Comparison of ENCODE assay signal across 23 cellular contexts in the genomic region with DNA sequence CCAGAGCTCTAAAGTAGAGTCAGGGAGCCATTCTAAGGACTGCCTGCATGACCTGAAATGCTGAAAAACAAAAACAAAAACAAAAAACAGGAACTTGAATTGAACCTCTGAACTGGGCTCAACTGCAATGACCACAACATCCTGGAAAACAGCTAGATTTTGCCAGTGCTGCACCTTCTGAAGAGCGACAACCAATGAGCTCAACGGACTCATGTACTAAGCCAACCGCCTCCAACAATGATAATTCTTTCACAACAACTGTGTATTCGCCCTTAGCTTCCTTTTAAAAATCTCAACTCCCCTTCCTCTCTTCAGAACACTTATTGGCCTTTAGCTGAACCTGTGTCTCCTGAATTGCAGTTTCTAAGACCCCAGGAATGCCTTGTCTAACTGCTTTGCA.
A peak's percentile ranks its signal among the peaks of the same experiment; 100 is the strongest.
DNase-seq lines count a peak whose midpoint lies in the region; ATAC-seq, FAIRE-seq and TF ChIP-seq lines count a peak whose summit lies in the region.
"Had no signal": no experiment of that assay in that cellular context is flagged by ENCODE, and none has a peak within 500 bp of the region (broad histone marks: within the 10 kb centered on the region; RNA-seq: fewer than 3 reads in every experiment).

No MANE protein-coding gene starts in this region.

- TF ChIP-seq POLR2A in K562 (conservative IDR thresholded peaks at IDR 0.05): no peak

- peaks cover 72% of the 10 kb centered on the region for H3K4me1 Mint-ChIP-seq in activated CD4-positive, alpha-beta T cell treated with anti-CD3 and anti-CD28 coated beads, Interleukin-2, amount 10 ng/mL, durations not matched to agents 24 days and 14 days
- peaks cover 13% of the 10 kb centered on the region for H3K4me1 Mint-ChIP-seq in neural progenitor cell
- H3K4me1 Mint-ChIP-seq: nephron progenitor cell; stimulated activated naive B cell treated with anti-CD40 and anti-IgM and Interleukin-4, amounts not matched to agents 10 μg/mL and 1 μg/mL and 100 μg/mL, for 72 hours had no signal

- H3K9ac ChIP-seq in K562 (ENCODE audit: insufficient read depth in 1 of 2, low read depth in 2 of 2, low read length in 2 of 2): no peak overlapping the region
- H3K9ac ChIP-seq in neural progenitor cell: no peak overlapping the region

- H3K9me3 Mint-ChIP-seq in activated CD4-positive, alpha-beta T cell treated with anti-CD3 and anti-CD28 coated beads, Interleukin-2, amount 10 ng/mL, durations not matched to agents 24 days and 14 days: peaks cover 5% of the 10 kb centered on the region
- H3K9me3 Mint-ChIP-seq in neural progenitor cell: no peaks in the 10 kb centered on the region
- H3K9me3 Mint-ChIP-seq: activated T-cell treated with anti-CD3 and anti-CD28 coated beads, Interleukin-2, amount 50 U/mL, for 72 hours; nephron progenitor cell; stimulated activated naive B cell treated with anti-CD40 and anti-IgM and Interleukin-4, amounts not matched to agents 10 μg/mL and 1 μg/mL and 100 μg/mL, for 72 hours had no signal

- intact Hi-C loops in activated CD4-positive, alpha-beta T cell treated with anti-CD3 and anti-CD28 coated beads, Interleukin-2, amount 10 ng/mL, durations not matched to agents 24 days and 14 days (cut with micrococcal nuclease): loop anchor here (5.0 to 10.0 kb wide), 3 partner anchors 35 to 165 kb away; partner anchors contain the start of gene NELFA
- intact Hi-C loops in K562 (cut with micrococcal nuclease): no loop called here
- intact Hi-C loops in upper lobe of right lung (cut with DNase I): no loop called here

- H3K27me3 ChIP-seq in K562 (ENCODE audit: control insufficient read depth in 2 of 2, insufficient read depth in 2 of 2, low read length in 2 of 2) (peaks cover 0 to 9% of the 10 kb centered on the region in 2 experiments; a peak in 1 of 5 replicates), upper lobe of right lung (no peaks in the 10 kb centered on the region), neural progenitor cell (no peaks in the 10 kb centered on the region)
- H3K27me3 ChIP-seq: cardiac muscle cell, heart left ventricle, SJCRH30, tibial nerve had no signal

- no peak overlapping the region for H3K4me3 ChIP-seq in K562
- no peak overlapping the region for H3K4me3 ChIP-seq in upper lobe of right lung
- H3K4me3 ChIP-seq in neural progenitor cell: no peak overlapping the region
- H3K4me3 ChIP-seq: cardiac muscle cell, heart left ventricle, SJCRH30, tibial nerve had no signal

- H3K4me2 ChIP-seq in K562 (ENCODE audit: insufficient read depth, low read length): no peak overlapping the region
- no peak overlapping the region for H3K4me2 ChIP-seq in neural progenitor cell

- peak overlapping the region; percentile 78 for H3K4me3 Mint-ChIP-seq in activated CD4-positive, alpha-beta T cell treated with anti-CD3 and anti-CD28 coated beads, Interleukin-2, amount 10 ng/mL, durations not matched to agents 24 days and 14 days
- no peak overlapping the region for H3K4me3 Mint-ChIP-seq in neural progenitor cell
- H3K4me3 Mint-ChIP-seq: activated T-cell treated with anti-CD3 and anti-CD28 coated beads, Interleukin-2, amount 50 U/mL, for 72 hours; nephron progenitor cell; stimulated activated naive B cell treated with anti-CD40 and anti-IgM and Interleukin-4, amounts not matched to agents 10 μg/mL and 1 μg/mL and 100 μg/mL, for 72 hours had no signal

- no peaks in the 10 kb centered on the region; the same call in 1 of the 2 replicates for H4K20me1 ChIP-seq in K562 (replicated peaks; ENCODE audit: control insufficient read depth, insufficient read depth, low read length)
- no peaks in the 10 kb centered on the region for H4K20me1 ChIP-seq in neural progenitor cell (ENCODE audit: low read depth)

- TF ChIP-seq RAD21 in K562 (CRISPR knock-in tag; conservative IDR thresholded peaks at IDR 0.05 in 1 of 2, IDR thresholded peaks at IDR 0.05 in 1 of 2): no peak

- BruUV-seq in K562 (replicated peaks; lab: Mats Ljungman, UMichigan): no TSS peak

- no peaks in the 10 kb centered on the region for H3K9me3 ChIP-seq in K562 (replicated peaks; ENCODE audit: control insufficient read depth, insufficient read depth, low read depth, low read length)
- H3K9me3 ChIP-seq in upper lobe of right lung: no peaks in the 10 kb centered on the region
- no peaks in the 10 kb centered on the region for H3K9me3 ChIP-seq in neural progenitor cell (ENCODE audit: low read depth)
- H3K9me3 ChIP-seq: heart left ventricle, SJCRH30, tibial nerve had no signal

- no peak overlapping the region for H3K27ac ChIP-seq in K562 (ENCODE audit: extremely low read depth, low read depth, low read length)
- H3K27ac ChIP-seq in upper lobe of right lung: no peak overlapping the region
- H3K27ac ChIP-seq in neural progenitor cell: no peak overlapping the region
- H3K27ac ChIP-seq: C4-2B, cardiac muscle cell, SJCRH30, tibial nerve had no signal

- DNase-seq in activated CD4-positive, alpha-beta T cell treated with anti-CD3 and anti-CD28 coated beads, Interleukin-2, amount 10 ng/mL, durations not matched to agents 24 days and 14 days: peak; percentile 88
- DNase-seq in activated CD4-positive, alpha-beta T cell treated with anti-CD3 and anti-CD28 coated beads, Interleukin-2, amount 50 U/mL, for 1 hour: no peak
- DNase-seq in NOMO-1 (lab: John Stamatoyannopoulos, UW; ENCODE audit: unreplicated experiment in 2 of 2) (peak; percentile 69 to 77), K562 (ENCODE audit: extremely low read depth in 1 of 4, low spot score in 3 of 4) (no peak), pons (ENCODE audit: low spot score) (peak; percentile 2), upper lobe of right lung (no peak), neural progenitor cell (ENCODE audit: low spot score) (no peak)
- DNase-seq: activated CD4-positive, alpha-beta T cell treated with anti-CD3 and anti-CD28 coated beads for 4 hours; activated T-cell treated with anti-CD3 and anti-CD28 coated beads, Interleukin-2, amount 50 U/mL, for 72 hours; DMS79 treated with DMSO at 0.1 percent for 48 hours; effector CD8-positive, alpha-beta T cell; heart left ventricle; mammary epithelial cell; NCI-H1694; nephron progenitor cell; SJCRH30; stimulated activated naive B cell treated with anti-CD40 and anti-IgM and Interleukin-4, amounts not matched to agents 10 μg/mL and 1 μg/mL and 100 μg/mL, for 72 hours; T-helper 9 cell had no signal

- H3K4me1 ChIP-seq in K562 (replicated peaks in 1 of 2; ENCODE audit: control insufficient read depth in 2 of 2, insufficient read depth in 2 of 2, low read length in 2 of 2) (peaks cover 3 to 12% of the 10 kb centered on the region in 2 experiments; a peak in 4 of 5 replicates), upper lobe of right lung (no peaks in the 10 kb centered on the region), neural progenitor cell (no peaks in the 10 kb centered on the region)
- H3K4me1 ChIP-seq: SJCRH30, tibial nerve had no signal

- H3K9me1 ChIP-seq in K562 (ENCODE audit: control insufficient read depth, insufficient read depth, low read length): no peaks in the 10 kb centered on the region

- ATAC-seq in K562: peak; percentile 22; the same call in 1 of the 3 replicates
- ATAC-seq in upper lobe of right lung: no peak
- ATAC-seq in HG03039 (IDR thresholded peaks at IDR 0.05; ENCODE audit: unreplicated experiment): no peak
- ATAC-seq: stimulated activated naive B cell treated with anti-CD40 and anti-IgM and Interleukin-4, amounts not matched to agents 10 μg/mL and 1 μg/mL and 100 μg/mL, for 72 hours had no signal

- no peaks in the 10 kb centered on the region for H3K27me3 Mint-ChIP-seq in activated CD4-positive, alpha-beta T cell treated with anti-CD3 and anti-CD28 coated beads, Interleukin-2, amount 10 ng/mL, durations not matched to agents 24 days and 14 days
- peaks cover 7% of the 10 kb centered on the region for H3K27me3 Mint-ChIP-seq in neural progenitor cell (ENCODE audit: insufficient read depth, low read depth)
- H3K27me3 Mint-ChIP-seq: stimulated activated naive B cell treated with anti-CD40 and anti-IgM and Interleukin-4, amounts not matched to agents 10 μg/mL and 1 μg/mL and 100 μg/mL, for 72 hours had no signal

- H3K36me3 Mint-ChIP-seq in activated CD4-positive, alpha-beta T cell treated with anti-CD3 and anti-CD28 coated beads, Interleukin-2, amount 10 ng/mL, durations not matched to agents 24 days and 14 days (ENCODE audit: low read depth): peaks cover 3% of the 10 kb centered on the region
- peaks cover 2% of the 10 kb centered on the region for H3K36me3 Mint-ChIP-seq in neural progenitor cell

- CTCF ChIA-PET in K562 (lab: Yijun Ruan, JAX; ENCODE audit: low intra/inter-chr PET ratio): no interaction called here

- H3K79me2 ChIP-seq in K562 (ENCODE audit: control insufficient read depth, insufficient read depth, low read length) (no peaks in the 10 kb centered on the region), neural progenitor cell (ENCODE audit: low read depth) (no peaks in the 10 kb centered on the region)

- FAIRE-seq in K562 (lab: Jason Lieb, UNC): peak; percentile 42
- FAIRE-seq: islet of Langerhans had no signal

- POLR2A ChIA-PET in K562 (lab: Yijun Ruan, JAX): interaction anchor here (1.3 to 1.5 kb wide), 2 partner anchors 8 to 11 kb away, joined by 3 read pairs; no protein-coding TSS in a partner anchor

- TF ChIP-seq CTCF in K562 (IDR thresholded peaks at IDR 0.05 in 2 of 3, conservative IDR thresholded peaks at IDR 0.05 in 1 of 3; ENCODE audit: insufficient read depth in 2 of 3, low read depth in 1 of 3, low read length in 3 of 3) (no peak), upper lobe of right lung (IDR thresholded peaks at IDR 0.05) (no peak), neural progenitor cell (IDR thresholded peaks at IDR 0.05) (no peak)

- WGBS in K562 (ENCODE audit: insufficient coverage, low coverage, missing lambda C conversion rate): 27% methylated on average over 4 of the region's 4 CpGs

- TF ChIP-seq EP300 in K562 (IDR thresholded peaks at IDR 0.05; ENCODE audit: low read length): no peak

- peak overlapping the region; percentile 38; the same call in 1 of the 2 replicates for H2AFZ ChIP-seq in K562 (ENCODE audit: low read depth, low read length)
- H2AFZ ChIP-seq in neural progenitor cell (replicated peaks): no peak overlapping the region

- no peaks in the 10 kb centered on the region for H3K36me3 ChIP-seq in K562 (ENCODE audit: control insufficient read depth, insufficient read depth, low read length)
- no peaks in the 10 kb centered on the region for H3K36me3 ChIP-seq in upper lobe of right lung
- no peaks in the 10 kb centered on the region for H3K36me3 ChIP-seq in neural progenitor cell
- H3K36me3 ChIP-seq: cardiac muscle cell, SJCRH30 had no signal

- peak overlapping the region; percentile 91 for H3K27ac Mint-ChIP-seq in activated CD4-positive, alpha-beta T cell treated with anti-CD3 and anti-CD28 coated beads, Interleukin-2, amount 10 ng/mL, durations not matched to agents 24 days and 14 days
- no peak overlapping the region for H3K27ac Mint-ChIP-seq in neural progenitor cell
- H3K27ac Mint-ChIP-seq: activated T-cell treated with anti-CD3 and anti-CD28 coated beads, Interleukin-2, amount 50 U/mL, for 72 hours; nephron progenitor cell; stimulated activated naive B cell treated with anti-CD40 and anti-IgM and Interleukin-4, amounts not matched to agents 10 μg/mL and 1 μg/mL and 100 μg/mL, for 72 hours had no signal

- in situ Hi-C loops in K562 (cut with MboI): no loop called here

- no peaks in the 10 kb centered on the region for H3F3A ChIP-seq in neural progenitor cell (ENCODE audit: low read depth)

TF ChIP-seq in K562, 482 proteins besides CTCF, POLR2A, EP300 and RAD21 (continues in another document):
- TF ChIP-seq FOSL1 (tag; conservative IDR thresholded peaks at IDR 0.05) (no peak), ZNF165 (CRISPR knock-in tag; IDR thresholded peaks at IDR 0.05; ENCODE audit: borderline replicate concordance) (no peak)

Comparison
In these comparisons a context has a peak if more than half of its experiments do, and no peak if none do; other contexts are left out.
1. DNase-seq: peak in activated CD4-positive, alpha-beta T cell treated with anti-CD3 and anti-CD28 coated beads, Interleukin-2, amount 10 ng/mL, durations not matched to agents 24 days and 14 days (single experiment), NOMO-1 (2 of 2) and pons (single experiment); none in activated CD4-positive, alpha-beta T cell treated with anti-CD3 and anti-CD28 coated beads, Interleukin-2, amount 50 U/mL, for 1 hour (single experiment), K562 (0 of 4), upper lobe of right lung (single experiment) and neural progenitor cell (single experiment).